Comparison of ENCODE assay signal across 19 cellular contexts in genomic region chr2:193894090-193894489, GRCh38.
A peak's percentile ranks its signal among the peaks of the same experiment; 100 is the strongest.
DNase-seq lines count a peak whose midpoint lies in the region; ATAC-seq and TF ChIP-seq lines count a peak whose summit lies in the region.
"Had no signal": no experiment of that assay in that cellular context is flagged by ENCODE, and none has a peak within 500 bp of the region (broad histone marks: within the 10 kb centered on the region; RNA-seq: fewer than 3 reads in every experiment).

No MANE protein-coding gene starts in this region.

- no peak overlapping the region for H3K4me3 Mint-ChIP-seq in stimulated activated naive CD8-positive, alpha-beta T cell treated with anti-CD3 and anti-CD28 coated beads, Interleukin-15, amount 100 ng/mL, for 72 hours
- no peak overlapping the region for H3K4me3 Mint-ChIP-seq in T-helper 17 cell
- H3K4me3 Mint-ChIP-seq: CD4-positive, alpha-beta memory T cell had no signal

- TF ChIP-seq CTCF in left ventricle myocardium inferior (IDR thresholded peaks at IDR 0.05; ENCODE audit: borderline replicate concordance) = no peak

- no peak for DNase-seq in stimulated activated naive CD8-positive, alpha-beta T cell treated with anti-CD3 and anti-CD28 coated beads, Interleukin-15, Interleukin-2, amounts not matched to agents 100 U/mL and 50 U/mL, for 24 hours
- no peak for DNase-seq in stimulated activated naive CD8-positive, alpha-beta T cell treated with anti-CD3 and anti-CD28 coated beads, Interleukin-15, amount 100 ng/mL, for 72 hours
- DNase-seq in T-helper 17 cell (no peak), left ventricle myocardium inferior (no peak)
- no peak for DNase-seq in activated CD4-positive, alpha-beta T cell treated with anti-CD3 and anti-CD28 coated beads for 1 hour
- DNase-seq: Calu3; CD4-positive, alpha-beta memory T cell; DMS53; GM23248; HCEC 1CT; NCI-H1417; NCI-H1930; NCI-H446; NCI-H69; RPMI8226; SW 1271 had no signal

- ATAC-seq in stimulated activated naive CD8-positive, alpha-beta T cell treated with anti-CD3 and anti-CD28 coated beads, Interleukin-15, Interleukin-2, amounts not matched to agents 100 U/mL and 50 U/mL, for 24 hours = peak; percentile 15
- ATAC-seq in stimulated activated naive CD8-positive, alpha-beta T cell treated with anti-CD3 and anti-CD28 coated beads, Interleukin-15, amount 100 ng/mL, for 72 hours = no peak
- peak; percentile 47 for ATAC-seq in HG02884 (IDR thresholded peaks at IDR 0.05; ENCODE audit: unreplicated experiment)
- peak; percentile 53 for ATAC-seq in SK-N-SH treated with all-trans-retinoic acid at 6 μM for 48 hours
- no peak for ATAC-seq in HG03571 (IDR thresholded peaks at IDR 0.05; ENCODE audit: unreplicated experiment)
- ATAC-seq in T-helper 17 cell = no peak

- no peaks in the 10 kb centered on the region for H3K27me3 Mint-ChIP-seq in stimulated activated naive CD8-positive, alpha-beta T cell treated with anti-CD3 and anti-CD28 coated beads, Interleukin-15, amount 100 ng/mL, for 72 hours
- H3K27me3 Mint-ChIP-seq in T-helper 17 cell = no peaks in the 10 kb centered on the region
- H3K27me3 Mint-ChIP-seq: CD4-positive, alpha-beta memory T cell had no signal

- H3K36me3 ChIP-seq in left ventricle myocardium inferior = no peaks in the 10 kb centered on the region

- peaks cover 0 to 3% of the 10 kb centered on the region in 2 donors for H3K9me3 Mint-ChIP-seq in stimulated activated naive CD8-positive, alpha-beta T cell treated with anti-CD3 and anti-CD28 coated beads, Interleukin-15, amount 100 ng/mL, for 72 hours

- no peaks in the 10 kb centered on the region for H3K27me3 ChIP-seq in left ventricle myocardium inferior (ENCODE audit: low read depth)

- H3K4me1 Mint-ChIP-seq in stimulated activated naive CD8-positive, alpha-beta T cell treated with anti-CD3 and anti-CD28 coated beads, Interleukin-15, amount 100 ng/mL, for 72 hours = no peaks in the 10 kb centered on the region
- no peaks in the 10 kb centered on the region for H3K4me1 Mint-ChIP-seq in T-helper 17 cell
- H3K4me1 Mint-ChIP-seq: CD4-positive, alpha-beta memory T cell had no signal

- intact Hi-C loops in left ventricle myocardium inferior (cut with micrococcal nuclease) = no loop called here

- H3K36me3 Mint-ChIP-seq in T-helper 17 cell (ENCODE audit: low read depth) = no peaks in the 10 kb centered on the region
- H3K36me3 Mint-ChIP-seq: CD4-positive, alpha-beta memory T cell had no signal

- no peaks in the 10 kb centered on the region for H3K4me1 ChIP-seq in left ventricle myocardium inferior

- H3K27ac Mint-ChIP-seq in stimulated activated naive CD8-positive, alpha-beta T cell treated with anti-CD3 and anti-CD28 coated beads, Interleukin-15, amount 100 ng/mL, for 72 hours = no peak overlapping the region
- H3K27ac Mint-ChIP-seq in T-helper 17 cell = no peak overlapping the region
- H3K27ac Mint-ChIP-seq: CD4-positive, alpha-beta memory T cell had no signal

- H3K4me3 ChIP-seq in left ventricle myocardium inferior = no peak overlapping the region
- H3K4me3 ChIP-seq: GM23248 had no signal

- H3K9me3 ChIP-seq in T-helper 17 cell (ENCODE audit: control insufficient read depth, low read length, poor library complexity, severe bottlenecking) (no peaks in the 10 kb centered on the region), left ventricle myocardium inferior (replicated peaks) (no peaks in the 10 kb centered on the region)

- no peak overlapping the region for H3K27ac ChIP-seq in left ventricle myocardium inferior (replicated peaks)
- H3K27ac ChIP-seq: GM23248 had no signal

TF ChIP-seq in SK-N-SH treated with all-trans-retinoic acid at 6 μM for 48 hours, 23 proteins besides CTCF, POLR2A, EP300 and RAD21 (continues in another document):
- TF ChIP-seq ZFP3 (CRISPR knock-in tag; IDR thresholded peaks at IDR 0.05) = no peak
- no peak for TF ChIP-seq POU6F1 (CRISPR knock-in tag; IDR thresholded peaks at IDR 0.05; ENCODE audit: borderline replicate concordance, low read depth)
- TF ChIP-seq SNAI2 (CRISPR knock-in tag; IDR thresholded peaks at IDR 0.05) = no peak
- no peak for TF ChIP-seq ZNF8 (CRISPR knock-in tag; IDR thresholded peaks at IDR 0.05)
- TF ChIP-seq ARNTL (CRISPR knock-in tag; IDR thresholded peaks at IDR 0.05; ENCODE audit: borderline replicate concordance, low read depth) = no peak
- TF ChIP-seq ZFP30 (CRISPR knock-in tag; IDR thresholded peaks at IDR 0.05) = no peak
- no peak for TF ChIP-seq PATZ1 (CRISPR knock-in tag; IDR thresholded peaks at IDR 0.05; ENCODE audit: borderline replicate concordance)
- TF ChIP-seq ISL1 (CRISPR knock-in tag; IDR thresholded peaks at IDR 0.05) = no peak
- no peak for TF ChIP-seq ZC3H10 (CRISPR knock-in tag; IDR thresholded peaks at IDR 0.05)
- TF ChIP-seq RARB (CRISPR knock-in tag; IDR thresholded peaks at IDR 0.05) = no peak
- no peak for TF ChIP-seq CREB5 (CRISPR knock-in tag; IDR thresholded peaks at IDR 0.05; ENCODE audit: low read depth)
- no peak for TF ChIP-seq CSDC2 (CRISPR knock-in tag; IDR thresholded peaks at IDR 0.05)
- no peak for TF ChIP-seq CSRNP3 (CRISPR knock-in tag; IDR thresholded peaks at IDR 0.05)
- TF ChIP-seq ZNF565 (CRISPR knock-in tag; conservative IDR thresholded peaks at IDR 0.05; ENCODE audit: low read depth) = no peak

Comparison
In these comparisons a context has a peak if more than half of its experiments do, and no peak if none do; other contexts are left out.
1. ATAC-seq: peak in stimulated activated naive CD8-positive, alpha-beta T cell treated with anti-CD3 and anti-CD28 coated beads, Interleukin-15, Interleukin-2, amounts not matched to agents 100 U/mL and 50 U/mL, for 24 hours (single experiment), HG02884 (single experiment) and SK-N-SH treated with all-trans-retinoic acid at 6 μM for 48 hours (single experiment); none in stimulated activated naive CD8-positive, alpha-beta T cell treated with anti-CD3 and anti-CD28 coated beads, Interleukin-15, amount 100 ng/mL, for 72 hours (single experiment), HG03571 (single experiment) and T-helper 17 cell (single experiment).